Comparison of ENCODE assay signal across 14 cellular contexts in genomic region chr11:69442012-69442806, GRCh38. TPM values are rescaled to one million over a fixed set of nuclear protein-coding genes. Genes with fewer than 3 reads are reported as not detected.
DNase-seq lines count a peak whose midpoint lies in the region; ATAC-seq, FAIRE-seq and TF ChIP-seq lines count a peak whose summit lies in the region.
"Had no signal": no experiment of that assay in that cellular context is flagged by ENCODE, and none has a peak within 500 bp of the region (broad histone marks: within the 10 kb centered on the region; RNA-seq: fewer than 3 reads in every experiment).

No MANE protein-coding gene starts in this region.

- DNase-seq in A549 (ENCODE audit: low read depth in 1 of 2, low spot score in 1 of 2) (no peak), choroid plexus epithelial cell (ENCODE audit: low read depth) (no peak), HT-29 (ENCODE audit: low spot score) (no peak), GM19238 (ENCODE audit: insufficient read length, low spot score) (no peak), G401 (ENCODE audit: low spot score) (no peak)
- DNase-seq in naive thymus-derived CD4-positive, alpha-beta T cell: no peak
- DNase-seq: CD4-positive, CD25-positive, alpha-beta regulatory T cell; NCI-H1694 treated with DMSO at 0.1 percent for 48 hours; SIG-M5; stimulated activated naive CD8-positive, alpha-beta T cell treated with anti-CD3 and anti-CD28 coated beads, Interleukin-15, amount 100 ng/mL, for 72 hours had no signal

- H3K4me2 ChIP-seq in A549: peak overlapping the region; percentile 81

- 0 out of 2 replicates have a peak, but pooled peaks cover 8% of the 10 kb centered on the region for H3K27me3 ChIP-seq in HUES48 (ENCODE audit: control insufficient read depth, insufficient read depth, low read length)
- no peaks in the 10 kb centered on the region for H3K27me3 ChIP-seq in muscle layer of duodenum (ENCODE audit: low read depth, low read length)
- H3K27me3 ChIP-seq in naive thymus-derived CD4-positive, alpha-beta T cell (ENCODE audit: control insufficient read depth in 2 of 2, insufficient read depth in 2 of 2, low read length in 2 of 2): no peaks in the 10 kb centered on the region

- H3K27me3 Mint-ChIP-seq in naive thymus-derived CD4-positive, alpha-beta T cell: peaks cover 0 to 9% (median 4%) of the 10 kb centered on the region in 5 donors

- H3K36me3 ChIP-seq in HUES48 (ENCODE audit: control insufficient read depth, insufficient read depth, low read length): no peaks in the 10 kb centered on the region
- H3K36me3 ChIP-seq in muscle layer of duodenum (ENCODE audit: control insufficient read depth in 1 of 2, insufficient read depth in 2 of 2, low read length in 2 of 2): no peaks in the 10 kb centered on the region
- no peaks in the 10 kb centered on the region for H3K36me3 ChIP-seq in naive thymus-derived CD4-positive, alpha-beta T cell (ENCODE audit: control insufficient read depth in 2 of 3, insufficient read depth in 3 of 3, low read length in 3 of 3)

- WGBS in A549 (ENCODE audit: missing lambda C conversion rate): 83% methylated on average over 10 of the region's 10 CpGs

- TF ChIP-seq POLR2A in A549 (IDR thresholded peaks at IDR 0.05; ENCODE audit: low read length): no peak

- H3K9me3 ChIP-seq in A549: no peaks in the 10 kb centered on the region
- H3K9me3 ChIP-seq in HUES48 (ENCODE audit: control insufficient read depth, insufficient read depth, low read length): no peaks in the 10 kb centered on the region
- H3K9me3 ChIP-seq in muscle layer of duodenum (ENCODE audit: control insufficient read depth in 1 of 2, low read length in 2 of 2): no peaks in the 10 kb centered on the region
- no peaks in the 10 kb centered on the region for H3K9me3 ChIP-seq in naive thymus-derived CD4-positive, alpha-beta T cell (ENCODE audit: control insufficient read depth in 2 of 3, low read length in 3 of 3)

- H3K27ac Mint-ChIP-seq in naive thymus-derived CD4-positive, alpha-beta T cell: no peak overlapping the region
- H3K27ac Mint-ChIP-seq: CD4-positive, CD25-positive, alpha-beta regulatory T cell; stimulated activated naive CD8-positive, alpha-beta T cell treated with anti-CD3 and anti-CD28 coated beads, Interleukin-15, amount 100 ng/mL, for 72 hours had no signal

- peaks cover 0 to 17% (median 6%) of the 10 kb centered on the region in 7 donors for H3K4me1 Mint-ChIP-seq in naive thymus-derived CD4-positive, alpha-beta T cell
- H3K4me1 Mint-ChIP-seq: central memory CD8-positive, alpha-beta T cell had no signal

- intact Hi-C loops in naive thymus-derived CD4-positive, alpha-beta T cell (cut with micrococcal nuclease): loop anchor here (5.0 to 10.0 kb wide), 2 partner anchors 145 to 147 kb away; partner anchors contain the start of gene MYEOV (in 1 of the 2)

- CTCF ChIA-PET in A549 (lab: Yijun Ruan, JAX): interaction anchor here (0.9 to 1.7 kb wide), 2 partner anchors 12 to 340 kb away, joined by 3 to 4 read pairs; no protein-coding TSS in a partner anchor
- CTCF ChIA-PET in naive thymus-derived CD4-positive, alpha-beta T cell (lab: Charles Lee): interaction anchor here (1.1 kb wide), 1 partner anchor 52 kb away, joined by 3 read pairs; no protein-coding TSS in a partner anchor

- FAIRE-seq in A549 (lab: Jason Lieb, UNC): no peak

- TF ChIP-seq CTCF in A549 (IDR thresholded peaks at IDR 0.05) (no peak), choroid plexus epithelial cell (conservative IDR thresholded peaks at IDR 0.05; ENCODE audit: low read depth, low read length) (peak; percentile 16)

- H3K9ac ChIP-seq in HUES48 (ENCODE audit: low read depth, low read length): no peak overlapping the region

- H3K27ac ChIP-seq in A549 (peak overlapping the region; percentile 82 to 88), HUES48 (ENCODE audit: low read depth, low read length) (peak overlapping the region; percentile 85), muscle layer of duodenum (ENCODE audit: low read length) (peak overlapping the region; percentile 31)
- no peak overlapping the region for H3K27ac ChIP-seq in naive thymus-derived CD4-positive, alpha-beta T cell (ENCODE audit: low read depth, low read length)

- H3K4me3 ChIP-seq in A549: no peak overlapping the region
- no peak overlapping the region for H3K4me3 ChIP-seq in HUES48 (ENCODE audit: low read depth, low read length)
- no peak overlapping the region for H3K4me3 ChIP-seq in choroid plexus epithelial cell (ENCODE audit: low read depth, low read length)
- peak overlapping the region in 1 of 2 donors; percentile 59 for H3K4me3 ChIP-seq in muscle layer of duodenum (ENCODE audit: low read depth in 1 of 2, low read length in 2 of 2)
- no peak overlapping the region for H3K4me3 ChIP-seq in naive thymus-derived CD4-positive, alpha-beta T cell (ENCODE audit: low read length)

- no peaks in the 10 kb centered on the region for H3K9me3 Mint-ChIP-seq in naive thymus-derived CD4-positive, alpha-beta T cell
- H3K9me3 Mint-ChIP-seq: central memory CD8-positive, alpha-beta T cell; stimulated activated naive CD8-positive, alpha-beta T cell treated with anti-CD3 and anti-CD28 coated beads, Interleukin-15, amount 100 ng/mL, for 72 hours had no signal

- H3K4me1 ChIP-seq in A549 (peaks cover 35% of the 10 kb centered on the region), HUES48 (ENCODE audit: control insufficient read depth, insufficient read depth, low read length) (peaks cover 51% of the 10 kb centered on the region), muscle layer of duodenum (ENCODE audit: control insufficient read depth in 1 of 2, insufficient read depth in 2 of 2, low read length in 2 of 2) (peaks cover 11 to 23% of the 10 kb centered on the region in 2 donors)
- H3K4me1 ChIP-seq in naive thymus-derived CD4-positive, alpha-beta T cell (ENCODE audit: control insufficient read depth in 2 of 2, insufficient read depth in 2 of 2, low read length in 2 of 2): peaks cover 5 to 7% of the 10 kb centered on the region in 2 donors

- H3K4me3 Mint-ChIP-seq in naive thymus-derived CD4-positive, alpha-beta T cell: peak overlapping the region in 1 of 10 donors; percentile 69

- POLR2A ChIA-PET in A549 (lab: Yijun Ruan, JAX): interaction anchor here (0.7 to 1.0 kb wide), 2 partner anchors 132 to 145 kb away, joined by 3 to 4 read pairs; no protein-coding TSS in a partner anchor
- POLR2A ChIA-PET in naive thymus-derived CD4-positive, alpha-beta T cell (lab: Charles Lee): no interaction called here

- no peaks in the 10 kb centered on the region for H3K36me3 Mint-ChIP-seq in naive thymus-derived CD4-positive, alpha-beta T cell
- H3K36me3 Mint-ChIP-seq: CD4-positive, CD25-positive, alpha-beta regulatory T cell had no signal

- ATAC-seq in A549: no peak
- ATAC-seq in naive thymus-derived CD4-positive, alpha-beta T cell: no peak

- in situ Hi-C loops in G401 (cut with HindIII; ENCODE audit: low sequenced_read_pairs): no loop called here

- TF ChIP-seq EP300 in A549 (IDR thresholded peaks at IDR 0.05): no peak

- TF ChIP-seq RAD21 in A549 (conservative IDR thresholded peaks at IDR 0.05 in 1 of 2, IDR thresholded peaks at IDR 0.05 in 1 of 2): no peak

TF ChIP-seq in A549, 52 proteins besides CTCF, POLR2A, EP300 and RAD21:
- no peak for TF ChIP-seq MAX (IDR thresholded peaks at IDR 0.05)
- TF ChIP-seq BHLHE40 (IDR thresholded peaks at IDR 0.05; ENCODE audit: low read depth, low read length): no peak
- TF ChIP-seq RARB (CRISPR knock-in tag; IDR thresholded peaks at IDR 0.05): no peak
- no peak for TF ChIP-seq HOXA7 (CRISPR knock-in tag; IDR thresholded peaks at IDR 0.05)
- TF ChIP-seq TP53 (CRISPR knock-in tag; IDR thresholded peaks at IDR 0.05): no peak
- no peak for TF ChIP-seq CHD4 (IDR thresholded peaks at IDR 0.05; ENCODE audit: borderline replicate concordance)
- no peak for TF ChIP-seq KDM5A (IDR thresholded peaks at IDR 0.05)
- TF ChIP-seq RNF2 (IDR thresholded peaks at IDR 0.05; ENCODE audit: borderline replicate concordance, low read depth): no peak
- no peak for TF ChIP-seq ZSCAN20 (CRISPR knock-in tag; IDR thresholded peaks at IDR 0.05)
- no peak for TF ChIP-seq POLR2AphosphoS2 (conservative IDR thresholded peaks at IDR 0.05; ENCODE audit: low read length)
- TF ChIP-seq RCOR1 (IDR thresholded peaks at IDR 0.05; ENCODE audit: low read depth, low read length): no peak
- TF ChIP-seq ATOH8 (CRISPR knock-in tag; IDR thresholded peaks at IDR 0.05; ENCODE audit: low read depth): no peak

RNA-seq across cellular contexts. Expression of gene LINC01488, which starts 39.3 kb away (rescaled TPM):
- polyA plus RNA-seq in A549 (2011; rRNA removed) (not detected in 2 replicates), A549 (2017; fragmentation: RNase III; extraction: RNeasy Plus Mini Kit Qiagen cat#74134 plus additional on column Dnase treatment) (0.05 to 0.11 TPM (median 0.09 TPM) in 3 replicates)
- polyA plus RNA-seq in A549 (2012; cell fraction: cytosol; rRNA removed): 0.03 and 0.07 TPM in 2 replicates
- 0.19 and 0.22 TPM in 2 replicates for polyA plus RNA-seq in A549 (2012; cell fraction: nucleus; rRNA removed)
- not detected in 2 replicates for polyA minus RNA-seq in A549 (2011; rRNA and poly(A)+ RNA removed)
- total RNA-seq in HT-29 (2014; rRNA removed; shearing (Covaris generic)): not detected in 2 replicates
- total RNA-seq in G401 (2014; rRNA removed; shearing (Covaris generic)): not detected in 2 replicates
- total RNA-seq in naive thymus-derived CD4-positive, alpha-beta T cell: not detected
- not detected for polyA plus RNA-seq in naive thymus-derived CD4-positive, alpha-beta T cell
- total RNA-seq: CD4-positive, CD25-positive, alpha-beta regulatory T cell; skeletal muscle tissue had no signal
- polyA plus RNA-seq: CD4-positive, CD25-positive, alpha-beta regulatory T cell had no signal
